25 cellular contexts compared by ENCODE assay signal in the genomic region with DNA sequence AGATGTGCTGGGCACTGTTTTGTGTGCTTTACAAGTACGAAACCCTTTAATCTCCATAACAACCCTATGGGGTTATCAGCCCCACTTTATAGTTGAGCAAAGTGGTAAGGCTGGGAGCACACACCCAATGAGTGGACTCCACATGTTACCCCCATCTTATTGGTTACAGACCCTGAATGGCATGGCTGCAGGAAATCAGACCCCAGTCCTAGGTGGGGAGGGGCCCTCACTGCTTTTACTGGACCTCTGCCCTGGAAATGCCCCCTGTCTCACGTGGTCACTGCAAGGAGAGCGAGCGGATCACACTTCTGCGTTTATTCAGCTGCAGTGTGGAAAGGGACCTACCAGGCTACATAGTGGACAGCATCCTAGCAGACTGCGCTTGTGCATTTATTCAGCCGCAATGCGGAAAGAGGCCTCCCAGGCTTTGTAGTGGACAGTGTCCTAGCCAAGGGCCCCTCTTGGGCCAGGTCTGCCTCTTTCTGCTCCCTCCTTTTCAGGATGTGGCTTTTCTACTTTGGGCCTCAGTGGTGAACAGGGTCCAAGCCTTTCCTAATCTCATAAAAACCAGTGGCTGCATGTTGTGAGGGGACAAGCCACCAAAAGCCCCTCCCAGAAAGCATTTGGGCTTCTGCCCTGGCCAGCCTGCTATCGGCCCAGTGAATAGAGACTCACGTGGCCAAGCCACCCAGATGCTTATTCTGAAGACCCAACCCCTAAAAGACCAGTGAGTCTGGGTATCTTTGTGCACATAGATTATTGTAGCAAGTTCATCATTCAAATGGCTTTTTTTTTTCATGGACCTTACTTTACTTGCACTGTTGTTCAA.
DNase-seq lines count a peak whose midpoint lies in the region; ATAC-seq and TF ChIP-seq lines count a peak whose summit lies in the region.
"Had no signal": no experiment of that assay in that cellular context is flagged by ENCODE, and none has a peak within 500 bp of the region (broad histone marks: within the 10 kb centered on the region; RNA-seq: fewer than 3 reads in every experiment).

No MANE protein-coding gene starts in this region.

- no peak overlapping the region for H2BK5ac ChIP-seq in trophoblast cell (ENCODE audit: low read depth, low read length, poor library complexity)

- H3K9ac ChIP-seq in endodermal cell (ENCODE audit: extremely low read depth, low read length, poor library complexity, severe bottlenecking) (no peak overlapping the region), trophoblast cell (ENCODE audit: low read length) (peak overlapping the region; percentile 45)
- H3K9ac ChIP-seq: BLaER1 treated with 17β-estradiol and CSF1 and Interleukin-3, amounts not matched to agents 10 nM and 100 nM; GM23248 had no signal

- no peak overlapping the region for H4K8ac ChIP-seq in trophoblast cell (ENCODE audit: low read depth, low read length)

- H3K14ac ChIP-seq in trophoblast cell (ENCODE audit: low read length) = no peak overlapping the region

- no peaks in the 10 kb centered on the region for H3K79me2 ChIP-seq in trophoblast cell (ENCODE audit: control insufficient read depth, insufficient read depth, low read length, poor library complexity)

- H3K23ac ChIP-seq in trophoblast cell (ENCODE audit: low read length) = no peak overlapping the region

- no peak overlapping the region for H3K4me2 ChIP-seq in trophoblast cell (ENCODE audit: low read length)
- H3K4me2 ChIP-seq: A549; BLaER1 treated with 17β-estradiol and CSF1 and Interleukin-3, amounts not matched to agents 10 nM and 100 nM had no signal

- no peak overlapping the region for H2BK120ac ChIP-seq in trophoblast cell (ENCODE audit: insufficient read depth, low read length, poor library complexity)

- H3K36me3 Mint-ChIP-seq in activated CD8-positive, alpha-beta memory T cell treated with anti-CD3 and anti-CD28 coated beads, Interleukin-2, amount 10 ng/mL, durations not matched to agents 7 days and 5 days = no peaks in the 10 kb centered on the region
- no peaks in the 10 kb centered on the region for H3K36me3 Mint-ChIP-seq in endodermal cell (ENCODE audit: low read depth)
- H3K36me3 Mint-ChIP-seq: CD14-positive monocyte had no signal

- H3K27me3 ChIP-seq in endodermal cell (ENCODE audit: control insufficient read depth, insufficient read depth, low read length, poor library complexity, severe bottlenecking) = no peaks in the 10 kb centered on the region
- H3K27me3 ChIP-seq in trophoblast cell (ENCODE audit: insufficient read depth, low read length) = no peaks in the 10 kb centered on the region
- H3K27me3 ChIP-seq: BE2C; BLaER1 treated with 17β-estradiol and CSF1 and Interleukin-3, amounts not matched to agents 10 nM and 100 nM had no signal

- TF ChIP-seq CTCF in endodermal cell (conservative IDR thresholded peaks at IDR 0.05) = no peak

- 92 to 95% methylated on average over 8 to 10 of the region's 10 CpGs for WGBS in endodermal cell (ENCODE audit: insufficient coverage in 1 of 2, insufficient read length in 1 of 2), 2 experiments
- WGBS in trophoblast cell (ENCODE audit: extremely low coverage, insufficient coverage, insufficient read length) = no CpG with 5 or more reads among the region's 10 CpGs

- no peak overlapping the region for H2BK12ac ChIP-seq in trophoblast cell (ENCODE audit: low read length)

- no peak overlapping the region for H3K4me3 Mint-ChIP-seq in activated CD8-positive, alpha-beta memory T cell treated with anti-CD3 and anti-CD28 coated beads, Interleukin-2, amount 10 ng/mL, durations not matched to agents 7 days and 5 days
- H3K4me3 Mint-ChIP-seq in endodermal cell = no peak overlapping the region
- H3K4me3 Mint-ChIP-seq: CD14-positive monocyte; CD4-positive, alpha-beta T cell; CD8-positive, alpha-beta memory T cell had no signal

- H3K27ac Mint-ChIP-seq in activated CD8-positive, alpha-beta memory T cell treated with anti-CD3 and anti-CD28 coated beads, Interleukin-2, amount 10 ng/mL, durations not matched to agents 7 days and 5 days = no peak overlapping the region
- no peak overlapping the region for H3K27ac Mint-ChIP-seq in endodermal cell
- H3K27ac Mint-ChIP-seq: CD4-positive, alpha-beta T cell; CD8-positive, alpha-beta memory T cell had no signal

- H3K4me1 ChIP-seq in endodermal cell (ENCODE audit: control insufficient read depth, insufficient read depth, low read length) (no peaks in the 10 kb centered on the region), trophoblast cell (ENCODE audit: control insufficient read depth in 1 of 2, insufficient read depth in 2 of 2, low read length in 2 of 2) (no peaks in the 10 kb centered on the region)
- H3K4me1 ChIP-seq: A549; BE2C; BLaER1 treated with 17β-estradiol and CSF1 and Interleukin-3, amounts not matched to agents 10 nM and 100 nM had no signal

- ATAC-seq in activated CD8-positive, alpha-beta memory T cell treated with anti-CD3 and anti-CD28 coated beads, Interleukin-2, amount 10 ng/mL, durations not matched to agents 7 days and 5 days = no peak
- no peak for ATAC-seq in left lobe of liver
- no peak for ATAC-seq in HG02571 (IDR thresholded peaks at IDR 0.05; ENCODE audit: unreplicated experiment)
- ATAC-seq: A549, GM12878 had no signal

- peaks cover 8% of the 10 kb centered on the region for H3K9me3 Mint-ChIP-seq in activated CD8-positive, alpha-beta memory T cell treated with anti-CD3 and anti-CD28 coated beads, Interleukin-2, amount 10 ng/mL, durations not matched to agents 7 days and 5 days (ENCODE audit: low read depth)
- H3K9me3 Mint-ChIP-seq in endodermal cell = no peaks in the 10 kb centered on the region
- H3K9me3 Mint-ChIP-seq: CD4-positive, alpha-beta T cell; CD8-positive, alpha-beta memory T cell had no signal

- H3K4ac ChIP-seq in trophoblast cell (ENCODE audit: low read depth, low read length) = no peak overlapping the region

- CTCF ChIA-PET in activated CD8-positive, alpha-beta memory T cell treated with anti-CD3 and anti-CD28 coated beads, Interleukin-2, amount 10 ng/mL, durations not matched to agents 7 days and 5 days (lab: Charles Lee) = no interaction called here

- H2AK5ac ChIP-seq in trophoblast cell (ENCODE audit: low read length) = no peak overlapping the region

- H3K27me3 Mint-ChIP-seq in activated CD8-positive, alpha-beta memory T cell treated with anti-CD3 and anti-CD28 coated beads, Interleukin-2, amount 10 ng/mL, durations not matched to agents 7 days and 5 days = no peaks in the 10 kb centered on the region
- no peaks in the 10 kb centered on the region for H3K27me3 Mint-ChIP-seq in endodermal cell (ENCODE audit: insufficient read depth)
- H3K27me3 Mint-ChIP-seq: CD8-positive, alpha-beta memory T cell had no signal

- no peak overlapping the region for H4K91ac ChIP-seq in trophoblast cell (ENCODE audit: low read depth, low read length)

- H3K9me3 ChIP-seq in endodermal cell (ENCODE audit: control insufficient read depth, low read length) (no peaks in the 10 kb centered on the region), trophoblast cell (ENCODE audit: insufficient read depth, low read depth, low read length) (peaks cover 11% of the 10 kb centered on the region)
- H3K9me3 ChIP-seq: A549; BE2C; BLaER1 treated with 17β-estradiol and CSF1 and Interleukin-3, amounts not matched to agents 10 nM and 100 nM had no signal

- no peak overlapping the region for H3K18ac ChIP-seq in trophoblast cell (ENCODE audit: low read length)

- H2AFZ ChIP-seq in trophoblast cell (ENCODE audit: insufficient read depth, low read length, poor library complexity) = no peak overlapping the region
- H2AFZ ChIP-seq: GM23248 had no signal

- DNase-seq in activated CD8-positive, alpha-beta memory T cell treated with anti-CD3 and anti-CD28 coated beads, Interleukin-2, amount 50 U/mL, for 48 hours = peak; percentile 28
- no peak for DNase-seq in activated CD8-positive, alpha-beta memory T cell treated with anti-CD3 and anti-CD28 coated beads, Interleukin-2, amount 10 ng/mL, durations not matched to agents 7 days and 5 days
- DNase-seq in endodermal cell = peak; percentile 20
- DNase-seq in left lobe of liver (ENCODE audit: low spot score) = peak; percentile 24
- DNase-seq in trophoblast cell = no peak
- DNase-seq in HPDE6-E6E7 (ENCODE audit: extremely low spot score) = no peak
- no peak for DNase-seq in stimulated activated CD4-positive, alpha-beta T cell treated with anti-CD3 and anti-CD28 coated beads, Interleukin-12 subunit alpha, Interleukin-12 subunit beta, amount 100 ng/mL, for 4 hours
- DNase-seq: 8988T; ACHN; AML-193; BE2C; CD4-positive, alpha-beta T cell; CD8-positive, alpha-beta memory T cell; DMS 273 treated with DMSO at 0.1 percent for 48 hours; DMS79; EL; GDM1; GM23248; H7; HCEC 1CT had no signal

- H3K4me3 ChIP-seq in endodermal cell (ENCODE audit: low read length) (no peak overlapping the region), trophoblast cell (ENCODE audit: low read depth, low read length) (no peak overlapping the region)
- H3K4me3 ChIP-seq: A549; BLaER1 treated with 17β-estradiol and CSF1 and Interleukin-3, amounts not matched to agents 10 nM and 100 nM; GM12878; GM23248 had no signal

- H3K36me3 ChIP-seq in endodermal cell (ENCODE audit: control insufficient read depth, insufficient read depth, low read length) (no peaks in the 10 kb centered on the region), trophoblast cell (ENCODE audit: control insufficient read depth in 1 of 2, insufficient read depth in 2 of 2, low read length in 2 of 2) (no peaks in the 10 kb centered on the region)
- H3K36me3 ChIP-seq: BE2C; BLaER1 treated with 17β-estradiol and CSF1 and Interleukin-3, amounts not matched to agents 10 nM and 100 nM had no signal

- no peaks in the 10 kb centered on the region for H3K4me1 Mint-ChIP-seq in activated CD8-positive, alpha-beta memory T cell treated with anti-CD3 and anti-CD28 coated beads, Interleukin-2, amount 10 ng/mL, durations not matched to agents 7 days and 5 days
- no peaks in the 10 kb centered on the region for H3K4me1 Mint-ChIP-seq in endodermal cell
- H3K4me1 Mint-ChIP-seq: CD14-positive monocyte; CD8-positive, alpha-beta memory T cell had no signal

- H3K27ac ChIP-seq in endodermal cell (ENCODE audit: low read depth, low read length) (no peak overlapping the region), trophoblast cell (ENCODE audit: low read depth, low read length) (no peak overlapping the region)
- H3K27ac ChIP-seq: A549; BLaER1 treated with 17β-estradiol and CSF1 and Interleukin-3, amounts not matched to agents 10 nM and 100 nM; GM23248 had no signal

- no peaks in the 10 kb centered on the region for H3K79me1 ChIP-seq in trophoblast cell (ENCODE audit: low read length)

- no peak overlapping the region for H4K12ac ChIP-seq in trophoblast cell (ENCODE audit: low read depth, low read length)

Comparison
In these comparisons a context has a peak if more than half of its experiments do, and no peak if none do; other contexts are left out.
1. DNase-seq: peak in activated CD8-positive, alpha-beta memory T cell treated with anti-CD3 and anti-CD28 coated beads, Interleukin-2, amount 50 U/mL, for 48 hours (single experiment), endodermal cell (single experiment) and left lobe of liver (single experiment); none in activated CD8-positive, alpha-beta memory T cell treated with anti-CD3 and anti-CD28 coated beads, Interleukin-2, amount 10 ng/mL, durations not matched to agents 7 days and 5 days (single experiment), trophoblast cell (0 of 2), HPDE6-E6E7 (single experiment) and stimulated activated CD4-positive, alpha-beta T cell treated with anti-CD3 and anti-CD28 coated beads, Interleukin-12 subunit alpha, Interleukin-12 subunit beta, amount 100 ng/mL, for 4 hours (single experiment).